In the genomic region with DNA sequence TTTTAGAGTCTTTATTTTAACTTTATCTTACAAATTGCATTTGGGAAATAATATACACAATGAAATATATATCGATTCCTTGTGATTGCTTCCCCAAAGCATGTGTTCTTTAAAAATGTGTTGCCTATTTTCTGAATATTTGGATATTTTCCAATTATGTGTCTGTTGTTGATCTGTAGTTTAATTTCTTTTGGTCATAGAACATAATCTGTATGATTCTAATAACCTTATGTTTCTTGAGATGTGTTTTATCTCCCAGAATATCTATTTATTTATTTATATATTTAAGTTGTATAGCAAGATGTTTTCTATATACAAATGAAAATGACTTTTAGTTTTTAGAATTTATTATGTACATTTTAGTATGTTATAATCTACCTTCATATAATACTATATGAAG, we compare ENCODE assay signal across 25 cellular contexts.
"Had no signal": no experiment of that assay in that cellular context is flagged by ENCODE, and none has a peak within 500 bp of the region (broad histone marks: within the 10 kb centered on the region; RNA-seq: fewer than 3 reads in every experiment).

No MANE protein-coding gene starts in this region.

- H3K27ac ChIP-seq: adrenal gland, body of pancreas, colonic mucosa, gastrocnemius medialis, heart left ventricle had no signal

- H3K36me3 ChIP-seq: adrenal gland, colonic mucosa, gastrocnemius medialis, heart left ventricle had no signal

- H3K4me3 ChIP-seq: adrenal gland, body of pancreas, colonic mucosa, gastrocnemius medialis, heart left ventricle had no signal

- H3K9me3 ChIP-seq: adrenal gland, body of pancreas, colonic mucosa, gastrocnemius medialis, heart left ventricle had no signal

- H3K4me1 ChIP-seq: adrenal gland, body of pancreas, colonic mucosa, gastrocnemius medialis, heart left ventricle had no signal

- H3K27me3 ChIP-seq: adrenal gland, body of pancreas, colonic mucosa, gastrocnemius medialis, heart left ventricle had no signal

- DNase-seq: activated CD4-positive, alpha-beta memory T cell treated with anti-CD3 and anti-CD28 coated beads for 36 hours; activated CD4-positive, alpha-beta T cell treated with anti-CD3 and anti-CD28 coated beads for 36 hours; activated CD4-positive, alpha-beta T cell treated with anti-CD3 and anti-CD28 coated beads, Interleukin-2, amount 10 ng/mL, durations not matched to agents 24 days and 14 days; activated CD4-positive, CD25-positive, alpha-beta regulatory T cell; activated CD4-positive, CD25-positive, alpha-beta regulatory T cell treated with anti-CD3 and anti-CD28 coated beads, Interleukin-2, amount 50 U/mL, for 72 hours; activated CD8-positive, alpha-beta memory T cell treated with anti-CD3 and anti-CD28 coated beads, Interleukin-2, amount 50 U/mL, for 48 hours; activated CD8-positive, alpha-beta T cell treated with anti-CD3 and anti-CD28 coated beads, Interleukin-2, amount 10 ng/mL, durations not matched to agents 7 days and 5 days; activated gamma-delta T cell; activated naive CD4-positive, alpha-beta T cell; activated naive CD4-positive, alpha-beta T cell treated with anti-CD3 and anti-CD28 coated beads, Interleukin-2, amount 10 ng/mL, durations not matched to agents 7 days and 5 days; activated T-cell treated with anti-CD3 and anti-CD28 coated beads for 4 hours; activated T-cell treated with anti-CD3 and anti-CD28 coated beads, Interleukin-2, amount 50 U/mL, for 24 hours; activated T-cell treated with anti-CD3 and anti-CD28 coated beads, Interleukin-2, amount 50 U/mL, for 72 hours; adrenal gland; amygdala; aorta; body of pancreas; caudate nucleus; colonic mucosa; effector CD8-positive, alpha-beta T cell; foreskin fibroblast; gastrocnemius medialis; glutamatergic neuron; heart left ventricle; T-helper 2 cell had no signal
